ENCODE assay signal across 8 cellular contexts in the genomic region with DNA sequence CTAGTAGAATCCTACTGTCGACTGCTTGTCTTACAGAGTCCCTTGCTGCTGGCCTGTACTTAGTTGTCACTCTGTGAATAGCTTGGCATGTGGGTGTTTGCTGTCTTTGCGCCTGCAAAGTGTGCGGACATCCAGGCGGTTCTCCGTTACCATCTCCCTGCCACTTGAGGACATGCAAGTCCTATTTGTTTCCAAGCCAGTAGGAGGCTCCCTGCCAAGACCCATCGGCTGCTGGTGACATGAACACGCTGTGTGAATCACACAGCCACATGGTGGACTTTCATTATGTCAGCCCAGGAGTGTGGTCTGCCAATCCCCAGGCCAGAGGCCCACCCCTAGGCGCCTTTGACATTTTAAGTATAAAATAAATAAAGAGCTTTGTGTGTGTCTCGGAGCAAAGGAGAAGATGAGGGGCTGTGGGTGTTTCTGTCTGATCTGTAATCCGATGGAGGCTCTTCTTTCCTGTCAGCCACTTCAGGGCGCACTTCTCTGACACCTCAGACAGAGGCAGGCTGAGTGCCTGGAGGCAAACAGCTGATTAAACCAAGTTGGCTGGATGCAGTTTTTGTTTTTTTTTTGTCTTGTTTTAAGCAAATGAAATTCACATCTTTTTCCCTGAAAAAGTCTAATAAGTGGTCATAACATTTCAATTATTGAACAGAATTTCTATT. TPM values are rescaled to one million over a fixed set of nuclear protein-coding genes. Genes with fewer than 3 reads are reported as not detected.
DNase-seq lines count a peak whose midpoint lies in the region; TF ChIP-seq lines count a peak whose summit lies in the region.

No MANE protein-coding gene starts in this region.

- H3K27me3 ChIP-seq in thyroid gland (no peaks in the 10 kb centered on the region), esophagus squamous epithelium (no peaks in the 10 kb centered on the region)

- H3K36me3 ChIP-seq in thyroid gland: no peaks in the 10 kb centered on the region
- no peaks in the 10 kb centered on the region for H3K36me3 ChIP-seq in esophagus squamous epithelium

- H3K9me3 ChIP-seq in thyroid gland (no peaks in the 10 kb centered on the region), esophagus squamous epithelium (no peaks in the 10 kb centered on the region)

- intact Hi-C loops in thyroid gland (cut with DNase I): no loop called here
- intact Hi-C loops in esophagus squamous epithelium (cut with DNase I): no loop called here

- TF ChIP-seq CTCF in thyroid gland (IDR thresholded peaks at IDR 0.05) (peak in 2 of 6 experiments; percentile 21 to 22), esophagus squamous epithelium (IDR thresholded peaks at IDR 0.05) (no peak)

- TF ChIP-seq POLR2A in thyroid gland (IDR thresholded peaks at IDR 0.05) (no peak), esophagus squamous epithelium (IDR thresholded peaks at IDR 0.05) (no peak)

- 40 to 45% methylated on average over 11 of the region's 11 CpGs for WGBS in thyroid gland, 2 donors
- WGBS in esophagus squamous epithelium, 2 donors: 59 to 72% methylated on average over 5 to 9 of the region's 11 CpGs

- no peaks in the 10 kb centered on the region for H3K4me1 ChIP-seq in thyroid gland
- no peaks in the 10 kb centered on the region for H3K4me1 ChIP-seq in esophagus squamous epithelium

- peak; percentile 91 for DNase-seq in AG20443 (ENCODE audit: low spot score)
- peak; percentile 1 for DNase-seq in NCI-H1105 (lab: John Stamatoyannopoulos, UW)
- peak in 45 of 56 donors; percentile 3 to 78 (median 42) for DNase-seq in amygdala (lab: John Stamatoyannopoulos, UW)
- DNase-seq in hippocampal formation (lab: John Stamatoyannopoulos, UW): peak; percentile 43 to 54
- peak; percentile 57 to 76 for DNase-seq in thyroid gland
- DNase-seq in NK-92 treated with Interleukin-12 subunit alpha and Interleukin-12 subunit beta, amount 100 ng/mL, for 24 hours (lab: John Stamatoyannopoulos, UW): no peak
- DNase-seq in esophagus squamous epithelium (lab: John Stamatoyannopoulos, UW): no peak
- DNase-seq in effector CD8-positive, alpha-beta T cell (lab: John Stamatoyannopoulos, UW): no peak

- H3K27ac ChIP-seq in thyroid gland (no peak overlapping the region), esophagus squamous epithelium (no peak overlapping the region)

- H3K4me3 ChIP-seq in thyroid gland (replicated peaks in 1 of 3) (no peak overlapping the region), esophagus squamous epithelium (no peak overlapping the region)

RNA-seq across cellular contexts. Expression of a gene that starts 51.5 kb away (rescaled TPM):
- 10 to 100 TPM; 27.9 to 46.2 (median 32.7) TPM for total RNA-seq in thyroid gland
- 10 to 100 TPM; 12.6 to 19.5 (median 12.8) TPM for total RNA-seq in esophagus squamous epithelium

Comparison
In these comparisons a context has a peak if more than half of its experiments do, and no peak if none do; other contexts are left out.
1. DNase-seq: peak in AG20443 (single experiment), NCI-H1105 (single experiment), amygdala (45 of 56), hippocampal formation (2 of 2) and thyroid gland (2 of 2); none in NK-92 treated with Interleukin-12 subunit alpha and Interleukin-12 subunit beta, amount 100 ng/mL, for 24 hours (single experiment), esophagus squamous epithelium (single experiment) and effector CD8-positive, alpha-beta T cell (single experiment).